ENCODE assay signal across 31 cellular contexts in genomic region chr7:2503056-2503941, GRCh38. TPM values are rescaled to one million over a fixed set of nuclear protein-coding genes. Genes with fewer than 3 reads are reported as not detected.
"Had no signal": no experiment of that assay in that cellular context is flagged by ENCODE, and none has a peak within 500 bp of the region (broad histone marks: within the 10 kb centered on the region; RNA-seq: fewer than 3 reads in every experiment).

No MANE protein-coding gene starts in this region.

- H3K36me3 ChIP-seq: brain microvascular endothelial cell, heart right ventricle, left lung, ovary, right atrium auricular region, vagina, WERI-Rb-1 had no signal

- DNase-seq: activated CD4-positive, alpha-beta T cell treated with anti-CD3 and anti-CD28 coated beads for 1 hour; activated CD4-positive, alpha-beta T cell treated with anti-CD3 and anti-CD28 coated beads, Interleukin-2, amount 50 U/mL, for 1 hour; activated CD8-positive, alpha-beta T cell treated with anti-CD3 and anti-CD28 coated beads, Interleukin-2, amount 10 ng/mL, durations not matched to agents 7 days and 5 days; activated gamma-delta T cell treated with Interleukin-2 at 50 U/mL for 16 hours; activated T-cell treated with anti-CD3 and anti-CD28 coated beads, Interleukin-2, amount 50 U/mL, for 1 hour; aorta; brain microvascular endothelial cell; caudate nucleus; dermis blood vessel endothelial cell; effector CD8-positive, alpha-beta T cell; erythroblast; foreskin fibroblast; heart right ventricle; left lung; naive thymus-derived CD4-positive, alpha-beta T cell; ovary; psoas muscle; stimulated activated CD8-positive, alpha-beta memory T cell treated with anti-CD3 and anti-CD28 coated beads, Interleukin-4, amount 100 ng/mL, for 48 hours; stimulated activated naive CD4-positive, alpha-beta T cell; testis; trophoblast cell; WERI-Rb-1 had no signal

- H3K9me3 Mint-ChIP-seq: activated naive CD4-positive, alpha-beta T cell treated with anti-CD3 and anti-CD28 coated beads, Interleukin-2, amount 50 U/mL, for 24 hours; naive thymus-derived CD4-positive, alpha-beta T cell had no signal

- H3K4me3 ChIP-seq: heart right ventricle, left lung, ovary, psoas muscle, right atrium auricular region, skin epidermis, testis, vagina had no signal

- H3K27ac Mint-ChIP-seq: activated CD8-positive, alpha-beta T cell treated with anti-CD3 and anti-CD28 coated beads, Interleukin-2, amount 10 ng/mL, durations not matched to agents 7 days and 5 days; activated naive CD4-positive, alpha-beta T cell treated with anti-CD3 and anti-CD28 coated beads, Interleukin-2, amount 50 U/mL, for 24 hours had no signal

- ATAC-seq: activated CD8-positive, alpha-beta T cell treated with anti-CD3 and anti-CD28 coated beads, Interleukin-2, amount 10 ng/mL, durations not matched to agents 7 days and 5 days; left lung; naive thymus-derived CD4-positive, alpha-beta T cell; psoas muscle had no signal

- FAIRE-seq: TTC549 had no signal

- H3K27ac ChIP-seq: brain microvascular endothelial cell, heart right ventricle, left lung, ovary, psoas muscle, right atrium auricular region, testis, vagina, WERI-Rb-1 had no signal

- H3K4me3 Mint-ChIP-seq: activated CD8-positive, alpha-beta T cell treated with anti-CD3 and anti-CD28 coated beads, Interleukin-2, amount 10 ng/mL, durations not matched to agents 7 days and 5 days; activated naive CD4-positive, alpha-beta T cell treated with anti-CD3 and anti-CD28 coated beads, Interleukin-2, amount 50 U/mL, for 24 hours; naive thymus-derived CD4-positive, alpha-beta T cell had no signal

- H3K9me3 ChIP-seq: heart right ventricle, left lung, ovary, psoas muscle, right atrium auricular region, testis, vagina had no signal

- H3K27me3 Mint-ChIP-seq: activated naive CD4-positive, alpha-beta T cell treated with anti-CD3 and anti-CD28 coated beads, Interleukin-2, amount 50 U/mL, for 24 hours had no signal

- H3K36me3 Mint-ChIP-seq: activated naive CD4-positive, alpha-beta T cell treated with anti-CD3 and anti-CD28 coated beads, Interleukin-2, amount 50 U/mL, for 24 hours; naive thymus-derived CD4-positive, alpha-beta T cell had no signal

- H3K27me3 ChIP-seq: brain microvascular endothelial cell, ovary, right atrium auricular region, testis, vagina had no signal

RNA-seq across cellular contexts. Expression of gene GRIFIN, which starts 27.1 kb away (rescaled TPM):
- total RNA-seq: activated CD8-positive, alpha-beta T cell treated with anti-CD3 and anti-CD28 coated beads, Interleukin-2, amount 10 ng/mL, durations not matched to agents 7 days and 5 days; aorta; dermis blood vessel endothelial cell; fibroblast of lung; heart right ventricle; kidney epithelial cell; left lung; lung microvascular endothelial cell; naive thymus-derived CD4-positive, alpha-beta T cell; ovary; psoas muscle; right atrium auricular region; testis; vagina had no signal
- polyA plus RNA-seq: adipose tissue; aorta; fibroblast of lung; heart right ventricle; naive thymus-derived CD4-positive, alpha-beta T cell; ovary; psoas muscle had no signal
